ENCODE assay signal across 1 cellular context in the genomic region with DNA sequence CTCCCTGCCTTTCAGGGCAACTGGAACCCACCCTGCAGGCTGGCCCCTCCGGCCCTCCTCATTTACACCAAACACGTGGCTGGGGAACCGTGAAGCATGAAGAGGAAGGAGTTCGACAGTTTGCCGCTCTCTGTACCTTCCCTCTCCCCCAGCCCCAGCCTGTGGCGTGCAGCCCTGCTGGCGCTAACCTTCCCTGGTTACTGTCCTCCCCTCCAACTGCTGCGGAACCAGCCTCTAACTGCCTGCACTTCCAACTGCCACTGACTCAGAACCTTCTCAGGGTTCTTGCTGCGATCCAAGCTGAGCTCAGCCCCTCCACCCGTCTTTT.
TF ChIP-seq lines count a peak whose summit lies in the region.

No MANE protein-coding gene starts in this region.

TF ChIP-seq in IMR-90, 13 proteins besides CTCF, POLR2A, EP300 and RAD21:
- TF ChIP-seq, protein P1, sequence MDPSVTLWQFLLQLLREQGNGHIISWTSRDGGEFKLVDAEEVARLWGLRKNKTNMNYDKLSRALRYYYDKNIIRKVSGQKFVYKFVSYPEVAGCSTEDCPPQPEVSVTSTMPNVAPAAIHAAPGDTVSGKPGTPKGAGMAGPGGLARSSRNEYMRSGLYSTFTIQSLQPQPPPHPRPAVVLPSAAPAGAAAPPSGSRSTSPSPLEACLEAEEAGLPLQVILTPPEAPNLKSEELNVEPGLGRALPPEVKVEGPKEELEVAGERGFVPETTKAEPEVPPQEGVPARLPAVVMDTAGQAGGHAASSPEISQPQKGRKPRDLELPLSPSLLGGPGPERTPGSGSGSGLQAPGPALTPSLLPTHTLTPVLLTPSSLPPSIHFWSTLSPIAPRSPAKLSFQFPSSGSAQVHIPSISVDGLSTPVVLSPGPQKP (IDR thresholded peaks at IDR 0.05; ENCODE audit: borderline replicate concordance, low read depth, low read length), result no peak
- TF ChIP-seq NFE2L2 (IDR thresholded peaks at IDR 0.05; ENCODE audit: low read depth, low read length), result no peak
- no peak for TF ChIP-seq BHLHE40 (IDR thresholded peaks at IDR 0.05; ENCODE audit: low read depth, low read length)
- TF ChIP-seq MXI1 (IDR thresholded peaks at IDR 0.05; ENCODE audit: borderline replicate concordance, low read depth, low read length), result no peak
- no peak for TF ChIP-seq MAZ (IDR thresholded peaks at IDR 0.05; ENCODE audit: borderline replicate concordance, low read depth, low read length)
- TF ChIP-seq FOS (IDR thresholded peaks at IDR 0.05; ENCODE audit: low read depth, low read length), result no peak
- TF ChIP-seq MAFK (IDR thresholded peaks at IDR 0.05; ENCODE audit: low read depth, low read length), result no peak
- no peak for TF ChIP-seq SMC3 (IDR thresholded peaks at IDR 0.05; ENCODE audit: low read depth, low read length)
- no peak for TF ChIP-seq RCOR1 (IDR thresholded peaks at IDR 0.05; ENCODE audit: insufficient replicate concordance, low read length)
- TF ChIP-seq CHD1 (IDR thresholded peaks at IDR 0.05; ENCODE audit: low read depth, low read length), result no peak
- TF ChIP-seq RFX5 (IDR thresholded peaks at IDR 0.05; ENCODE audit: low read depth, low read length), result no peak
- TF ChIP-seq CEBPB (IDR thresholded peaks at IDR 0.05; ENCODE audit: low read depth, low read length), result no peak
- TF ChIP-seq, protein P2, sequence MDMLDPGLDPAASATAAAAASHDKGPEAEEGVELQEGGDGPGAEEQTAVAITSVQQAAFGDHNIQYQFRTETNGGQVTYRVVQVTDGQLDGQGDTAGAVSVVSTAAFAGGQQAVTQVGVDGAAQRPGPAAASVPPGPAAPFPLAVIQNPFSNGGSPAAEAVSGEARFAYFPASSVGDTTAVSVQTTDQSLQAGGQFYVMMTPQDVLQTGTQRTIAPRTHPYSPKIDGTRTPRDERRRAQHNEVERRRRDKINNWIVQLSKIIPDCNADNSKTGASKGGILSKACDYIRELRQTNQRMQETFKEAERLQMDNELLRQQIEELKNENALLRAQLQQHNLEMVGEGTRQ (IDR thresholded peaks at IDR 0.05; ENCODE audit: low read depth, low read length), result no peak
